Comparison of ENCODE assay signal across 8 cellular contexts in the genomic region with DNA sequence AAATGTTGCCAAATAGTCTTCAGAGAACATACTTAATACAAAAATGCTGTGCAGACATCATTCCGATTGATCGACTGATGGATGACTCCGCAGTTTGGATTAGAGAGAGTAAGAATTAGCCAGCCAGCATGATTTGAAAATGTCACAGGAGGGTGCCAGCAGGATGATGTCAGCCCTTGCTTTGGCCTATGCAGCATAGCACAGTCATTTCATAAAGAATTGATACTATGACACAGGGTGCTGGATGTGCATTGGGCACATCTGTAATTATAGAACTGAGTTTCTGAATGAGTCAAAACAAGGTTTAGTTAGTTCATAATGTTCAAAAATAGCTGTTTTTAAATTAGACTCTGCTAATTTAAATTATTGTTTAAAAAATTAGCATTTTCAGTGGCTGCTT. TPM values are rescaled to one million over a fixed set of nuclear protein-coding genes. Genes with fewer than 3 reads are reported as not detected.
DNase-seq lines count a peak whose midpoint lies in the region; ATAC-seq and TF ChIP-seq lines count a peak whose summit lies in the region.

No MANE protein-coding gene starts in this region.

- H3K27me3 Mint-ChIP-seq in stimulated activated naive CD8-positive, alpha-beta T cell treated with anti-CD3 and anti-CD28 coated beads, Interleukin-15, Interleukin-2, amounts not matched to agents 100 ng/mL and 50 ng/mL, for 24 hours, result no peaks in the 10 kb centered on the region

- peak; percentile 98 for ATAC-seq in HG02938 (IDR thresholded peaks at IDR 0.05; ENCODE audit: unreplicated experiment)
- peak; percentile 100 for ATAC-seq in activated naive CD4-positive, alpha-beta T cell treated with anti-CD3 and anti-CD28 coated beads, Interleukin-2, amount 50 U/mL, for 72 hours

- no peaks in the 10 kb centered on the region for H3K9me3 ChIP-seq in suprapubic skin

- peak overlapping the region; percentile 26 for H3K4me3 Mint-ChIP-seq in stimulated activated naive CD8-positive, alpha-beta T cell treated with anti-CD3 and anti-CD28 coated beads, Interleukin-15, Interleukin-2, amounts not matched to agents 100 ng/mL and 50 ng/mL, for 24 hours

- H3K9me3 Mint-ChIP-seq in activated naive CD4-positive, alpha-beta T cell treated with anti-CD3 and anti-CD28 coated beads, Interleukin-2, amount 50 U/mL, for 72 hours, result no peaks in the 10 kb centered on the region
- H3K9me3 Mint-ChIP-seq in stimulated activated naive CD8-positive, alpha-beta T cell treated with anti-CD3 and anti-CD28 coated beads, Interleukin-15, Interleukin-2, amounts not matched to agents 100 ng/mL and 50 ng/mL, for 24 hours, result no peaks in the 10 kb centered on the region

- 72% methylated on average over 3 of the region's 3 CpGs for WGBS in suprapubic skin

- TF ChIP-seq CTCF in suprapubic skin (IDR thresholded peaks at IDR 0.05), result no peak

- peaks cover 0 to 14% of the 10 kb centered on the region in 2 donors for H3K36me3 Mint-ChIP-seq in activated naive CD4-positive, alpha-beta T cell treated with anti-CD3 and anti-CD28 coated beads, Interleukin-2, amount 50 U/mL, for 72 hours
- H3K36me3 Mint-ChIP-seq in stimulated activated naive CD8-positive, alpha-beta T cell treated with anti-CD3 and anti-CD28 coated beads, Interleukin-15, Interleukin-2, amounts not matched to agents 100 ng/mL and 50 ng/mL, for 24 hours (ENCODE audit: low read depth), result peaks cover 56% of the 10 kb centered on the region

- H3K27ac Mint-ChIP-seq in activated naive CD4-positive, alpha-beta T cell treated with anti-CD3 and anti-CD28 coated beads, Interleukin-2, amount 50 U/mL, for 72 hours, result peak overlapping the region in 1 of 2 donors; percentile 23
- H3K27ac Mint-ChIP-seq in stimulated activated naive CD8-positive, alpha-beta T cell treated with anti-CD3 and anti-CD28 coated beads, Interleukin-15, Interleukin-2, amounts not matched to agents 100 ng/mL and 50 ng/mL, for 24 hours, result peak overlapping the region; percentile 89

- H3K36me3 ChIP-seq in suprapubic skin, result peaks cover 55% of the 10 kb centered on the region

- no peak overlapping the region for H3K4me3 ChIP-seq in suprapubic skin

- no peak for TF ChIP-seq EP300 in suprapubic skin (IDR thresholded peaks at IDR 0.05)

- TF ChIP-seq POLR2A in suprapubic skin (IDR thresholded peaks at IDR 0.05), result no peak

- H3K4me1 ChIP-seq in suprapubic skin, result no peaks in the 10 kb centered on the region

- peaks cover 54% of the 10 kb centered on the region for H3K4me1 Mint-ChIP-seq in stimulated activated naive CD8-positive, alpha-beta T cell treated with anti-CD3 and anti-CD28 coated beads, Interleukin-15, Interleukin-2, amounts not matched to agents 100 ng/mL and 50 ng/mL, for 24 hours (ENCODE audit: low read depth)

- no peaks in the 10 kb centered on the region for H3K27me3 ChIP-seq in suprapubic skin

- no peak overlapping the region for H3K27ac ChIP-seq in suprapubic skin

- peak; percentile 66 for DNase-seq in stimulated activated CD4-positive, alpha-beta T cell treated with anti-CD3 and anti-CD28 coated beads, Interleukin-15, amount 100 ng/mL, for 24 hours
- DNase-seq in stimulated activated CD4-positive, alpha-beta T cell treated with anti-CD3 and anti-CD28 coated beads, Interleukin-2, amount 100 ng/mL, for 48 hours, result no peak
- DNase-seq in activated naive CD4-positive, alpha-beta T cell treated with anti-CD3 and anti-CD28 coated beads, Interleukin-2, amount 50 U/mL, for 72 hours (ENCODE audit: low spot score in 2 of 2), result peak in 1 of 2 donors; percentile 37
- no peak for DNase-seq in DMS 273 (lab: John Stamatoyannopoulos, UW; ENCODE audit: unreplicated experiment)
- no peak for DNase-seq in activated CD8-positive, alpha-beta memory T cell treated with anti-CD3 and anti-CD28 coated beads for 24 hours
- no peak for DNase-seq in suprapubic skin (ENCODE audit: low spot score in 2 of 2)

RNA-seq across cellular contexts. Expression of a gene that starts 21.6 kb away (rescaled TPM):
- 10 to 100 TPM; 33.3 to 54.9 TPM for total RNA-seq in activated naive CD4-positive, alpha-beta T cell treated with anti-CD3 and anti-CD28 coated beads, Interleukin-2, amount 50 U/mL, for 72 hours
- 10 to 100 TPM in 1 of 4 donors, 1 to 10 TPM in 3; 1.3 to 11.7 (median 4.3) TPM for total RNA-seq in suprapubic skin

RNA-seq across cellular contexts. Expression of a gene that starts 45.9 kb away (rescaled TPM):
- total RNA-seq in activated naive CD4-positive, alpha-beta T cell treated with anti-CD3 and anti-CD28 coated beads, Interleukin-2, amount 50 U/mL, for 72 hours, result 10 to 100 TPM; 42.9 to 62.1 TPM
- 100 to 1,000 TPM in 1 of 4 donors, 10 to 100 TPM in 3; 24.9 to 151 (median 42.9) TPM for total RNA-seq in suprapubic skin
